Comparison of ENCODE assay signal across 27 cellular contexts in genomic region chr3:134103470-134103869, GRCh38.
"Had no signal": no experiment of that assay in that cellular context is flagged by ENCODE, and none has a peak within 500 bp of the region (broad histone marks: within the 10 kb centered on the region; RNA-seq: fewer than 3 reads in every experiment).

No MANE protein-coding gene starts in this region.

- H3K4me1 ChIP-seq: colonic mucosa, heart right ventricle, lower lobe of right lung, parathyroid adenoma, right lobe of liver, tibial nerve, upper lobe of right lung, uterus had no signal

- ATAC-seq: effector memory CD8-positive, alpha-beta T cell; esophagus mucosa; heart right ventricle; left ventricle myocardium superior; lower lobe of right lung; natural killer cell; right lobe of liver; stimulated activated naive B cell treated with anti-CD40 and anti-IgM and Interleukin-4, amounts not matched to agents 10 μg/mL and 1 μg/mL and 100 μg/mL, for 72 hours; upper lobe of right lung had no signal

- H3K4me3 ChIP-seq: colonic mucosa, heart right ventricle, lower lobe of right lung, right lobe of liver, thoracic aorta, tibial nerve, upper lobe of right lung, uterus had no signal

- H3K27ac Mint-ChIP-seq: effector memory CD8-positive, alpha-beta T cell; immature natural killer cell; memory B cell; natural killer cell; progenitor cell of endocrine pancreas; stimulated activated naive B cell treated with anti-CD40 and anti-IgM and Interleukin-4, amounts not matched to agents 10 μg/mL and 1 μg/mL and 100 μg/mL, for 72 hours; stimulated activated naive CD8-positive, alpha-beta T cell treated with anti-CD3 and anti-CD28 coated beads, Interleukin-15, Interleukin-2, amounts not matched to agents 100 ng/mL and 50 ng/mL, for 24 hours had no signal

- H3K4me1 Mint-ChIP-seq: central memory CD8-positive, alpha-beta T cell; immature natural killer cell; memory B cell; natural killer cell; stimulated activated naive B cell treated with anti-CD40 and anti-IgM and Interleukin-4, amounts not matched to agents 10 μg/mL and 1 μg/mL and 100 μg/mL, for 72 hours had no signal

- H3K4me3 Mint-ChIP-seq: central memory CD8-positive, alpha-beta T cell; effector memory CD8-positive, alpha-beta T cell; immature natural killer cell; memory B cell; natural killer cell; stimulated activated naive B cell treated with anti-CD40 and anti-IgM and Interleukin-4, amounts not matched to agents 10 μg/mL and 1 μg/mL and 100 μg/mL, for 72 hours; stimulated activated naive CD8-positive, alpha-beta T cell treated with anti-CD3 and anti-CD28 coated beads, Interleukin-15, Interleukin-2, amounts not matched to agents 100 ng/mL and 50 ng/mL, for 24 hours had no signal

- H3K27me3 Mint-ChIP-seq: progenitor cell of endocrine pancreas; stimulated activated naive CD8-positive, alpha-beta T cell treated with anti-CD3 and anti-CD28 coated beads, Interleukin-15, Interleukin-2, amounts not matched to agents 100 ng/mL and 50 ng/mL, for 24 hours had no signal

- FAIRE-seq: keratinocyte, small intestine had no signal

- H3K36me3 ChIP-seq: colonic mucosa, heart right ventricle, lower lobe of right lung, neutrophil, right lobe of liver, thoracic aorta, tibial nerve, upper lobe of right lung, uterus had no signal

- H3K27ac ChIP-seq: colonic mucosa, foreskin keratinocyte, heart right ventricle, lower lobe of right lung, neutrophil, parathyroid adenoma, right lobe of liver, thoracic aorta, tibial nerve, upper lobe of right lung, uterus had no signal

- DNase-seq: colonic mucosa; effector memory CD8-positive, alpha-beta T cell; glutamatergic neuron; heart right ventricle; hippocampal formation; immature natural killer cell; left ventricle myocardium superior; lower lobe of right lung; natural killer cell; right lobe of liver; stimulated activated CD4-positive, alpha-beta T cell treated with anti-CD3 and anti-CD28 coated beads, Interleukin-15, amount 100 ng/mL, for 24 hours; stimulated activated CD4-positive, alpha-beta T cell treated with anti-CD3 and anti-CD28 coated beads, Interleukin-2, amount 100 ng/mL, for 48 hours; stimulated activated naive B cell treated with anti-CD40 and anti-IgM and Interleukin-4, amounts not matched to agents 10 μg/mL and 1 μg/mL and 100 μg/mL, for 72 hours; upper lobe of right lung; uterus had no signal

- H3K9me3 ChIP-seq: colonic mucosa, lower lobe of right lung, neutrophil, right lobe of liver, upper lobe of right lung, uterus had no signal

- H3K27me3 ChIP-seq: colonic mucosa, foreskin keratinocyte, heart right ventricle, neutrophil, right lobe of liver, tibial nerve, upper lobe of right lung, uterus had no signal
